ENCODE assay signal across 8 cellular contexts in the genomic region with DNA sequence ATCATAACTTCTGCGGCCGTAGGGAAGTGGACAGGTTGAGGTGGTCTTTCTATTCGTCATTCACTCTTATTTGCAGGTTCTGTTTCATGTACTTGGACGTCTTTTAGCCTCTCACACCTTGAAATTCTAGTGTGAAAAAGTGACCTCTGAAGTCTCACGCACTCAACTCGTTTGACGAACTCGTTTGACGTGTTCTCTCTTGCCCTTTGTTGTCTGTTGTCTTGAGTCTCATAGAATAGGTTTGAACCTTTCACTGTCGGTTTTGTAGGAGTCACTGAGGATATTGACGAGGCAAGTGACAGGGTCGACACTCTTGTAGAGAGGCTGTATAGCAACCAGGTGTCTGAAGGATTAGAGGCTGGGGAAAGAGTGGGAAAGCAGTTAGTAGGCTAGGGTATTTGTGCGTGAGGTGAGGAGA. TPM values are rescaled to one million over a fixed set of nuclear protein-coding genes. Genes with fewer than 3 reads are reported as not detected.
A peak's percentile ranks its signal among the peaks of the same experiment; 100 is the strongest.
DNase-seq lines count a peak whose midpoint lies in the region; ATAC-seq and TF ChIP-seq lines count a peak whose summit lies in the region.

No MANE protein-coding gene starts in this region.

- H3K4me1 Mint-ChIP-seq in activated CD8-positive, alpha-beta T cell treated with anti-CD3 and anti-CD28 coated beads for 36 hours (ENCODE audit: low read depth) = peaks cover 28% of the 10 kb centered on the region

- H3K79me2 ChIP-seq in SK-N-SH (ENCODE audit: insufficient read depth) = peaks cover 46% of the 10 kb centered on the region

- H4K20me1 ChIP-seq in SK-N-SH (ENCODE audit: insufficient read depth) = peaks cover 18% of the 10 kb centered on the region; the same call in 1 of the 2 replicates

- peak overlapping the region; percentile 85 for H3K9ac ChIP-seq in SK-N-SH

- H3K4me2 ChIP-seq in SK-N-SH = peak overlapping the region; percentile 88

- H3K36me3 ChIP-seq in SK-N-SH (replicated peaks in 1 of 2; ENCODE audit: control insufficient read depth in 1 of 2, insufficient read depth in 2 of 2, low read length in 1 of 2) = peaks cover 3 to 24% of the 10 kb centered on the region in 2 experiments

- H2AFZ ChIP-seq in SK-N-SH (ENCODE audit: low read depth) = peak overlapping the region; percentile 89

- POLR2A ChIA-PET in SK-N-SH (lab: Yijun Ruan, JAX) = interaction anchor here (0.6 to 1.6 kb wide), 4 partner anchors 9 to 523 kb away, joined by 3 to 6 read pairs (median 4); no protein-coding TSS in a partner anchor
- POLR2A ChIA-PET in activated CD8-positive, alpha-beta T cell treated with anti-CD3 and anti-CD28 coated beads for 36 hours (lab: Charles Lee) = interaction anchor here (1.1 to 3.0 kb wide), 3 partner anchors 19 to 523 kb away, joined by 3 to 8 read pairs (median 5); a partner anchor contains a TSS

- TF ChIP-seq CTCF in SK-N-SH (IDR thresholded peaks at IDR 0.05) (no peak), fibroblast of pulmonary artery (IDR thresholded peaks at IDR 0.05; ENCODE audit: low read length, missing control alignments) (no peak)
- TF ChIP-seq CTCF in activated CD8-positive, alpha-beta T cell treated with anti-CD3 and anti-CD28 coated beads for 36 hours (IDR thresholded peaks at IDR 0.05) = no peak

- H3K4me1 ChIP-seq in SK-N-SH (ENCODE audit: control insufficient read depth in 1 of 2, insufficient read depth in 2 of 2, low read depth in 1 of 2, low read length in 1 of 2) = peaks cover 0 to 5% of the 10 kb centered on the region in 2 experiments; a peak in 2 of 4 replicates

- no peaks in the 10 kb centered on the region for H3K27me3 Mint-ChIP-seq in activated CD8-positive, alpha-beta T cell treated with anti-CD3 and anti-CD28 coated beads for 36 hours

- peaks cover 24% of the 10 kb centered on the region for H3K36me3 Mint-ChIP-seq in activated CD8-positive, alpha-beta T cell treated with anti-CD3 and anti-CD28 coated beads for 36 hours (ENCODE audit: low read depth)

- 13% methylated on average over 13 of the region's 13 CpGs for WGBS in SK-N-SH (ENCODE audit: low lambda C conversion rate)

- ATAC-seq in SK-N-SH treated with all-trans-retinoic acid at 6 μM for 48 hours (no peak), GM18502 (IDR thresholded peaks at IDR 0.05; ENCODE audit: poor library complexity, unreplicated experiment) (no peak)
- ATAC-seq in activated CD8-positive, alpha-beta T cell treated with anti-CD3 and anti-CD28 coated beads for 36 hours = peak; percentile 2

- peak overlapping the region; percentile 87 to 95 for H3K27ac ChIP-seq in SK-N-SH (ENCODE audit: low read depth in 2 of 2, low read length in 1 of 2)

- peak overlapping the region; percentile 89 for H3K27ac Mint-ChIP-seq in activated CD8-positive, alpha-beta T cell treated with anti-CD3 and anti-CD28 coated beads for 36 hours

- peak overlapping the region; percentile 81 for H3K4me3 Mint-ChIP-seq in activated CD8-positive, alpha-beta T cell treated with anti-CD3 and anti-CD28 coated beads for 36 hours

- no peak for TF ChIP-seq EP300 in SK-N-SH (IDR thresholded peaks at IDR 0.05; ENCODE audit: borderline replicate concordance in 1 of 2, low read depth in 1 of 2, low read length in 1 of 2)

- no peaks in the 10 kb centered on the region for H3K9me3 ChIP-seq in SK-N-SH

- CTCF ChIA-PET in SK-N-SH (lab: Yijun Ruan, JAX) = interaction anchor here (0.7 kb wide), 1 partner anchor 38 kb away, joined by 4 read pairs; no protein-coding TSS in a partner anchor
- CTCF ChIA-PET in activated CD8-positive, alpha-beta T cell treated with anti-CD3 and anti-CD28 coated beads for 36 hours (lab: Charles Lee) = no interaction called here

- peak overlapping the region; percentile 80 to 90 for H3K4me3 ChIP-seq in SK-N-SH (ENCODE audit: low read depth in 2 of 2, low read length in 1 of 2)
- H3K4me3 ChIP-seq in fibroblast of pulmonary artery (replicated peaks; ENCODE audit: low read depth, low read length) = peak overlapping the region; percentile 77

- no peaks in the 10 kb centered on the region for H3K27me3 ChIP-seq in SK-N-SH (ENCODE audit: insufficient read depth)

- no peak; the same call in 1 of the 2 replicates for TF ChIP-seq RAD21 in SK-N-SH (IDR thresholded peaks at IDR 0.05; ENCODE audit: low read length)

- H3F3A ChIP-seq in SK-N-SH (replicated peaks; ENCODE audit: insufficient read depth) = peaks cover 16% of the 10 kb centered on the region

- DNase-seq in SK-N-SH (no peak), NCI-H1105 treated with DMSO at 0.1 percent for 48 hours (lab: John Stamatoyannopoulos, UW) (peak; percentile 58), fibroblast of pulmonary artery (ENCODE audit: low read depth) (peak; percentile 56), pons (ENCODE audit: low spot score) (peak; percentile 58), NCI-H446 (lab: John Stamatoyannopoulos, UW) (no peak)
- peak; percentile 37 for DNase-seq in activated CD8-positive, alpha-beta T cell treated with anti-CD3 and anti-CD28 coated beads for 36 hours

- intact Hi-C loops in activated CD8-positive, alpha-beta T cell treated with anti-CD3 and anti-CD28 coated beads for 36 hours (cut with micrococcal nuclease) = loop anchor here (5.0 to 10.0 kb wide), 3 partner anchors 226 to 806 kb away; a partner anchor contains a TSS

- H3K9me3 Mint-ChIP-seq in activated CD8-positive, alpha-beta T cell treated with anti-CD3 and anti-CD28 coated beads for 36 hours = no peaks in the 10 kb centered on the region

- no peaks in the 10 kb centered on the region for H3K9me2 ChIP-seq in SK-N-SH

TF ChIP-seq in SK-N-SH, 30 proteins besides CTCF, POLR2A, EP300 and RAD21 (continues in another document):
- TF ChIP-seq FOXJ3 (CRISPR knock-in tag; IDR thresholded peaks at IDR 0.05) = no peak
- TF ChIP-seq RCOR1 (IDR thresholded peaks at IDR 0.05; ENCODE audit: low read length) = no peak
- TF ChIP-seq, protein P1, sequence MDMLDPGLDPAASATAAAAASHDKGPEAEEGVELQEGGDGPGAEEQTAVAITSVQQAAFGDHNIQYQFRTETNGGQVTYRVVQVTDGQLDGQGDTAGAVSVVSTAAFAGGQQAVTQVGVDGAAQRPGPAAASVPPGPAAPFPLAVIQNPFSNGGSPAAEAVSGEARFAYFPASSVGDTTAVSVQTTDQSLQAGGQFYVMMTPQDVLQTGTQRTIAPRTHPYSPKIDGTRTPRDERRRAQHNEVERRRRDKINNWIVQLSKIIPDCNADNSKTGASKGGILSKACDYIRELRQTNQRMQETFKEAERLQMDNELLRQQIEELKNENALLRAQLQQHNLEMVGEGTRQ (IDR thresholded peaks at IDR 0.05; ENCODE audit: borderline replicate concordance, low read depth, low read length) = no peak
- no peak for TF ChIP-seq GATA2 (CRISPR knock-in tag; IDR thresholded peaks at IDR 0.05)
- no peak for TF ChIP-seq YY1 (IDR thresholded peaks at IDR 0.05; ENCODE audit: low read depth)
- TF ChIP-seq GABPA (IDR thresholded peaks at IDR 0.05; ENCODE audit: low read depth) = no peak
- no peak for TF ChIP-seq NRF1 (IDR thresholded peaks at IDR 0.05; ENCODE audit: low read depth, low read length)
- no peak for TF ChIP-seq CHD2 (IDR thresholded peaks at IDR 0.05; ENCODE audit: low read length, partially characterized antibody)
- TF ChIP-seq, protein P2, sequence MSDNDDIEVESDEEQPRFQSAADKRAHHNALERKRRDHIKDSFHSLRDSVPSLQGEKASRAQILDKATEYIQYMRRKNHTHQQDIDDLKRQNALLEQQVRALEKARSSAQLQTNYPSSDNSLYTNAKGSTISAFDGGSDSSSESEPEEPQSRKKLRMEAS (IDR thresholded peaks at IDR 0.05; ENCODE audit: low read depth) = no peak
- no peak for TF ChIP-seq RFX5 (IDR thresholded peaks at IDR 0.05; ENCODE audit: low read length)

TF ChIP-seq in SK-N-SH treated with all-trans-retinoic acid at 6 μM for 48 hours, 23 proteins besides CTCF, POLR2A, EP300 and RAD21:
- no peak for TF ChIP-seq CSDC2 (CRISPR knock-in tag; IDR thresholded peaks at IDR 0.05)
- TF ChIP-seq ZNF70 (CRISPR knock-in tag; IDR thresholded peaks at IDR 0.05) = no peak
- TF ChIP-seq, protein P3, sequence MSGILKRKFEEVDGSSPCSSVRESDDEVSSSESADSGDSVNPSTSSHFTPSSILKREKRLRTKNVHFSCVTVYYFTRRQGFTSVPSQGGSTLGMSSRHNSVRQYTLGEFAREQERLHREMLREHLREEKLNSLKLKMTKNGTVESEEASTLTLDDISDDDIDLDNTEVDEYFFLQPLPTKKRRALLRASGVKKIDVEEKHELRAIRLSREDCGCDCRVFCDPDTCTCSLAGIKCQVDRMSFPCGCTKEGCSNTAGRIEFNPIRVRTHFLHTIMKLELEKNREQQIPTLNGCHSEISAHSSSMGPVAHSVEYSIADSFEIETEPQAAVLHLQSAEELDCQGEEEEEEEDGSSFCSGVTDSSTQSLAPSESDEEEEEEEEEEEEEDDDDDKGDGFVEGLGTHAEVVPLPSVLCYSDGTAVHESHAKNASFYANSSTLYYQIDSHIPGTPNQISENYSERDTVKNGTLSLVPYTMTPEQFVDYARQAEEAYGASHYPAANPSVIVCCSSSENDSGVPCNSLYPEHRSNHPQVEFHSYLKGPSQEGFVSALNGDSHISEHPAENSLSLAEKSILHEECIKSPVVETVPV (CRISPR knock-in tag; IDR thresholded peaks at IDR 0.05) = no peak

RNA-seq across cellular contexts. Expression of a gene that starts 1.1 kb away (rescaled TPM):
- polyA plus RNA-seq in SK-N-SH (2012; rRNA removed) = 17.5 and 18.2 TPM in 2 replicates
- 41.8 and 54.8 TPM in 2 replicates for polyA plus RNA-seq in SK-N-SH (2012; cell fraction: cytosol; rRNA removed)
- 7.7 and 17.3 TPM in 2 replicates for polyA plus RNA-seq in SK-N-SH (2012; cell fraction: nucleus; rRNA removed)
- total RNA-seq in activated CD8-positive, alpha-beta T cell treated with anti-CD3 and anti-CD28 coated beads for 36 hours = 10 to 100 TPM; 51.2 to 53.5 TPM

Comparison
In these comparisons a context has a peak if more than half of its experiments do, and no peak if none do; other contexts are left out.
1. DNase-seq: peak in NCI-H1105 treated with DMSO at 0.1 percent for 48 hours (single experiment), activated CD8-positive, alpha-beta T cell treated with anti-CD3 and anti-CD28 coated beads for 36 hours (single experiment), fibroblast of pulmonary artery (single experiment) and pons (single experiment); none in SK-N-SH (single experiment) and NCI-H446 (0 of 2).